In genomic region chrY:19391922-19392321, GRCh38 we compare ENCODE assay signal across 26 cellular contexts.
"Had no signal": no experiment of that assay in that cellular context is flagged by ENCODE, and none has a peak within 500 bp of the region (broad histone marks: within the 10 kb centered on the region; RNA-seq: fewer than 3 reads in every experiment).

No MANE protein-coding gene starts in this region.

- H3K4me3 ChIP-seq: esophagus muscularis mucosa, heart left ventricle, psoas muscle, sigmoid colon, suprapubic skin, tibial artery, upper lobe of right lung had no signal

- H3K36me3 Mint-ChIP-seq: mesothelial cell of epicardium; naive B cell; stimulated activated memory B cell treated with anti-CD40 and anti-IgM and Interleukin-4, amounts not matched to agents 10 μg/mL and 1 μg/mL and 100 μg/mL, for 72 hours had no signal

- H3K9me3 ChIP-seq: esophagus muscularis mucosa, heart left ventricle, psoas muscle, sigmoid colon, suprapubic skin, tibial artery, upper lobe of right lung had no signal

- H3K27me3 ChIP-seq: esophagus muscularis mucosa, foreskin keratinocyte, heart left ventricle, sigmoid colon, suprapubic skin, tibial artery, upper lobe of right lung had no signal

- H3K4me1 ChIP-seq: esophagus muscularis mucosa, foreskin keratinocyte, heart left ventricle, parathyroid adenoma, psoas muscle, sigmoid colon, suprapubic skin, tibial artery, upper lobe of right lung had no signal

- H3K27ac Mint-ChIP-seq: activated CD4-positive, alpha-beta memory T cell treated with anti-CD3 and anti-CD28 coated beads, Interleukin-2, amount 10 ng/mL, durations not matched to agents 7 days and 5 days; mesothelial cell of epicardium; stimulated activated memory B cell treated with anti-CD40 and anti-IgM and Interleukin-4, amounts not matched to agents 10 μg/mL and 1 μg/mL and 100 μg/mL, for 72 hours had no signal

- H3K27ac ChIP-seq: esophagus muscularis mucosa, foreskin keratinocyte, heart left ventricle, parathyroid adenoma, psoas muscle, sigmoid colon, suprapubic skin, tibial artery, upper lobe of right lung had no signal

- DNase-seq: activated CD4-positive, alpha-beta memory T cell treated with anti-CD3 and anti-CD28 coated beads, Interleukin-2, amount 10 ng/mL, durations not matched to agents 7 days and 5 days; activated CD4-positive, alpha-beta T cell treated with anti-CD3 and anti-CD28 coated beads for 48 hours; activated CD4-positive, CD25-positive, alpha-beta regulatory T cell; activated CD8-positive, alpha-beta memory T cell treated with anti-CD3 and anti-CD28 coated beads, Interleukin-2, amount 10 ng/mL, durations not matched to agents 7 days and 5 days; activated naive CD4-positive, alpha-beta T cell; activated T-cell treated with anti-CD3 and anti-CD28 coated beads, Interleukin-2, amount 50 U/mL, for 48 hours; dermis blood vessel endothelial cell; effector CD4-positive, alpha-beta T cell; foreskin keratinocyte; heart left ventricle; naive B cell; nucleus accumbens; psoas muscle; sigmoid colon; small intestine; stimulated activated CD4-positive, alpha-beta T cell treated with anti-CD3 and anti-CD28 coated beads, Interleukin-4, amount 100 ng/mL, for 24 hours; T-helper 1 cell; tibial artery; upper lobe of right lung had no signal

- H3K27me3 Mint-ChIP-seq: activated CD4-positive, alpha-beta memory T cell treated with anti-CD3 and anti-CD28 coated beads, Interleukin-2, amount 10 ng/mL, durations not matched to agents 7 days and 5 days; activated CD8-positive, alpha-beta memory T cell treated with anti-CD3 and anti-CD28 coated beads, Interleukin-2, amount 10 ng/mL, durations not matched to agents 7 days and 5 days; central memory CD8-positive, alpha-beta T cell; naive B cell; stimulated activated memory B cell treated with anti-CD40 and anti-IgM and Interleukin-4, amounts not matched to agents 10 μg/mL and 1 μg/mL and 100 μg/mL, for 72 hours had no signal

- H3K9me3 Mint-ChIP-seq: activated CD4-positive, alpha-beta memory T cell treated with anti-CD3 and anti-CD28 coated beads, Interleukin-2, amount 10 ng/mL, durations not matched to agents 7 days and 5 days; central memory CD8-positive, alpha-beta T cell; mesothelial cell of epicardium; naive B cell; neural crest cell; stimulated activated memory B cell treated with anti-CD40 and anti-IgM and Interleukin-4, amounts not matched to agents 10 μg/mL and 1 μg/mL and 100 μg/mL, for 72 hours had no signal

- H3K4me3 Mint-ChIP-seq: mesothelial cell of epicardium; naive B cell; neural crest cell; stimulated activated memory B cell treated with anti-CD40 and anti-IgM and Interleukin-4, amounts not matched to agents 10 μg/mL and 1 μg/mL and 100 μg/mL, for 72 hours had no signal

- ATAC-seq: activated CD8-positive, alpha-beta memory T cell treated with anti-CD3 and anti-CD28 coated beads, Interleukin-2, amount 10 ng/mL, durations not matched to agents 7 days and 5 days; foreskin keratinocyte; heart left ventricle; psoas muscle; stimulated activated memory B cell treated with anti-CD40 and anti-IgM and Interleukin-4, amounts not matched to agents 10 μg/mL and 1 μg/mL and 100 μg/mL, for 72 hours; upper lobe of right lung had no signal

- H3K79me2 ChIP-seq: parathyroid adenoma had no signal

- H3K4me1 Mint-ChIP-seq: mesothelial cell of epicardium, naive B cell, neural crest cell had no signal

- H2AFZ ChIP-seq: parathyroid adenoma had no signal

- H3K9ac ChIP-seq: parathyroid adenoma had no signal

- H3K36me3 ChIP-seq: esophagus muscularis mucosa, heart left ventricle, sigmoid colon, suprapubic skin, tibial artery, upper lobe of right lung had no signal
